In genomic region chr16:47977802-47978201, GRCh38 we compare ENCODE assay signal across 1 cellular context.
A peak's percentile ranks its signal among the peaks of the same experiment; 100 is the strongest.
TF ChIP-seq lines count a peak whose summit lies in the region.

No MANE protein-coding gene starts in this region.

TF ChIP-seq in HepG2, 621 proteins besides CTCF, POLR2A, EP300 and RAD21 (continued from another document):
- no peak for TF ChIP-seq TRAFD1 (CRISPR knock-in tag; IDR thresholded peaks at IDR 0.05; ENCODE audit: borderline replicate concordance)
- TF ChIP-seq ZBTB26 (CRISPR knock-in tag; IDR thresholded peaks at IDR 0.05; ENCODE audit: borderline replicate concordance) = no peak
- TF ChIP-seq SAFB2 (CRISPR knock-in tag; IDR thresholded peaks at IDR 0.05; ENCODE audit: borderline replicate concordance, low read depth) = no peak
- TF ChIP-seq MXD3 (CRISPR knock-in tag; IDR thresholded peaks at IDR 0.05) = no peak
- no peak for TF ChIP-seq KDM5A (IDR thresholded peaks at IDR 0.05; ENCODE audit: borderline replicate concordance, low read length)
- TF ChIP-seq ZNF7 (CRISPR knock-in tag; IDR thresholded peaks at IDR 0.05) = no peak
- TF ChIP-seq NR2F6 (IDR thresholded peaks at IDR 0.05) = peak; percentile 69
- no peak for TF ChIP-seq NR2F6 (CRISPR knock-in tag; IDR thresholded peaks at IDR 0.05)
- TF ChIP-seq HOXA5 (CRISPR knock-in tag; IDR thresholded peaks at IDR 0.05) = no peak
- no peak for TF ChIP-seq SOX6 (IDR thresholded peaks at IDR 0.05)
- TF ChIP-seq SOX6 (CRISPR knock-in tag; IDR thresholded peaks at IDR 0.05) = 0 out of 2 replicates have a peak, but pooled peaks have one; percentile 13
- TF ChIP-seq ZEB1 (IDR thresholded peaks at IDR 0.05; ENCODE audit: insufficient replicate concordance, low read depth) = no peak
- 0 out of 2 replicates have a peak, but pooled peaks have one; percentile 19 for TF ChIP-seq ZKSCAN1 (IDR thresholded peaks at IDR 0.05; ENCODE audit: low read length)
